ENCODE assay signal across 19 cellular contexts in genomic region chr5:139453683-139454567, GRCh38. TPM values are rescaled to one million over a fixed set of nuclear protein-coding genes. Genes with fewer than 3 reads are reported as not detected.
DNase-seq lines count a peak whose midpoint lies in the region; ATAC-seq, FAIRE-seq and TF ChIP-seq lines count a peak whose summit lies in the region.
"Had no signal": no experiment of that assay in that cellular context is flagged by ENCODE, and none has a peak within 500 bp of the region (broad histone marks: within the 10 kb centered on the region; RNA-seq: fewer than 3 reads in every experiment).

No MANE protein-coding gene starts in this region.

- H3K9ac ChIP-seq in endothelial cell of umbilical vein (replicated peaks; ENCODE audit: extremely low read depth, insufficient read depth, low read length): no peak overlapping the region

- intact Hi-C loops in activated CD8-positive, alpha-beta T cell treated with anti-CD3 and anti-CD28 coated beads for 36 hours (cut with micrococcal nuclease): no loop called here
- intact Hi-C loops in endothelial cell of umbilical vein (cut with micrococcal nuclease) (no loop called here), upper lobe of right lung (cut with DNase I) (no loop called here), prostate gland (cut with DNase I) (no loop called here), esophagus muscularis mucosa (cut with DNase I) (no loop called here)

- no peaks in the 10 kb centered on the region for H4K20me1 ChIP-seq in endothelial cell of umbilical vein (replicated peaks; ENCODE audit: control insufficient read depth, extremely low read depth, insufficient read depth, low read length)

- peaks cover 31% of the 10 kb centered on the region for H3K4me1 Mint-ChIP-seq in activated CD8-positive, alpha-beta T cell treated with anti-CD3 and anti-CD28 coated beads for 36 hours (ENCODE audit: low read depth)

- H3K27ac Mint-ChIP-seq in activated CD8-positive, alpha-beta T cell treated with anti-CD3 and anti-CD28 coated beads for 36 hours: peak overlapping the region; percentile 39

- CTCF ChIA-PET in activated CD8-positive, alpha-beta T cell treated with anti-CD3 and anti-CD28 coated beads for 36 hours (lab: Charles Lee): interaction anchor here (1.7 kb wide), 1 partner anchor 8 kb away, joined by 4 read pairs; no protein-coding TSS in a partner anchor
- CTCF ChIA-PET in endothelial cell of umbilical vein (lab: Charles Lee): no interaction called here

- POLR2A ChIA-PET in activated CD8-positive, alpha-beta T cell treated with anti-CD3 and anti-CD28 coated beads for 36 hours (lab: Charles Lee): no interaction called here
- POLR2A ChIA-PET in endothelial cell of umbilical vein (lab: Charles Lee): no interaction called here

- H3K79me2 ChIP-seq in endothelial cell of umbilical vein (ENCODE audit: control insufficient read depth, insufficient read depth, low read length): peaks cover 35% of the 10 kb centered on the region

- peak; percentile 42 for DNase-seq in activated gamma-delta T cell treated with Interleukin-2 at 50 U/mL for 16 hours
- DNase-seq in activated gamma-delta T cell (lab: John Stamatoyannopoulos, UW): no peak
- DNase-seq in activated CD8-positive, alpha-beta T cell treated with anti-CD3 and anti-CD28 coated beads for 36 hours: peak; percentile 50
- DNase-seq in endothelial cell of umbilical vein (ENCODE audit: low read depth, low spot score): no peak
- DNase-seq in upper lobe of right lung: peak; percentile 27
- no peak for DNase-seq in putamen (ENCODE audit: low spot score)
- no peak for DNase-seq in prostate gland (ENCODE audit: low spot score)
- DNase-seq in esophagus muscularis mucosa (ENCODE audit: extremely low spot score): no peak
- DNase-seq: body of pancreas, GDM1, kidney glomerular epithelial cell, mucosa of descending colon, NCI-H187, NCI-H510A, small intestine had no signal

- H3K27me3 Mint-ChIP-seq in activated CD8-positive, alpha-beta T cell treated with anti-CD3 and anti-CD28 coated beads for 36 hours: no peaks in the 10 kb centered on the region

- 89% methylated on average over 3 of the region's 3 CpGs for WGBS in prostate gland
- WGBS in esophagus muscularis mucosa: 92% methylated on average over 3 of the region's 3 CpGs

- H3K4me3 Mint-ChIP-seq in activated CD8-positive, alpha-beta T cell treated with anti-CD3 and anti-CD28 coated beads for 36 hours: no peak overlapping the region

- H3K27ac ChIP-seq in endothelial cell of umbilical vein (ENCODE audit: insufficient read depth, low read depth, low read length) (no peak overlapping the region), upper lobe of right lung (no peak overlapping the region), prostate gland (no peak overlapping the region), esophagus muscularis mucosa (replicated peaks in 1 of 4) (no peak overlapping the region)
- H3K27ac ChIP-seq: body of pancreas, ovary, suprapubic skin, VCaP had no signal

- no peaks in the 10 kb centered on the region for H3K27me3 ChIP-seq in endothelial cell of umbilical vein (ENCODE audit: control insufficient read depth in 2 of 2, insufficient read depth in 2 of 2, low read length in 2 of 2)
- no peaks in the 10 kb centered on the region for H3K27me3 ChIP-seq in upper lobe of right lung
- H3K27me3 ChIP-seq in prostate gland (replicated peaks; ENCODE audit: insufficient read depth): no peaks in the 10 kb centered on the region
- no peaks in the 10 kb centered on the region for H3K27me3 ChIP-seq in esophagus muscularis mucosa
- H3K27me3 ChIP-seq: body of pancreas, ovary, suprapubic skin had no signal

- FAIRE-seq in endothelial cell of umbilical vein (lab: Jason Lieb, UNC): no peak
- FAIRE-seq: small intestine had no signal

- no peak overlapping the region for H3K4me2 ChIP-seq in endothelial cell of umbilical vein (ENCODE audit: insufficient read depth, low read length)

- no peak overlapping the region for H3K4me3 ChIP-seq in endothelial cell of umbilical vein (replicated peaks in 1 of 3; ENCODE audit: insufficient read depth in 1 of 3, low read depth in 1 of 3, low read length in 3 of 3)
- H3K4me3 ChIP-seq in upper lobe of right lung: no peak overlapping the region
- no peak overlapping the region for H3K4me3 ChIP-seq in prostate gland
- no peak overlapping the region for H3K4me3 ChIP-seq in esophagus muscularis mucosa
- H3K4me3 ChIP-seq: body of pancreas, mucosa of descending colon, ovary, suprapubic skin had no signal

- dilution Hi-C loops in endothelial cell of umbilical vein (cut with MboI; ENCODE audit: extremely low pct_ligation_motif_present, low sequenced_read_pairs): no loop called here

- no peaks in the 10 kb centered on the region for H3K9me1 ChIP-seq in endothelial cell of umbilical vein (replicated peaks; ENCODE audit: control insufficient read depth, extremely low read depth, insufficient read depth, low read length)

- BruUV-seq in endothelial cell of umbilical vein (replicated peaks; lab: Mats Ljungman, UMichigan): no TSS peak

- no peak for TF ChIP-seq CTCF in activated CD8-positive, alpha-beta T cell treated with anti-CD3 and anti-CD28 coated beads for 36 hours (IDR thresholded peaks at IDR 0.05)
- TF ChIP-seq CTCF in endothelial cell of umbilical vein (IDR thresholded peaks at IDR 0.05; ENCODE audit: extremely low read depth in 1 of 2, insufficient read depth in 1 of 2, low read depth in 1 of 2, low read length in 2 of 2) (no peak), upper lobe of right lung (IDR thresholded peaks at IDR 0.05) (no peak), prostate gland (IDR thresholded peaks at IDR 0.05) (no peak), esophagus muscularis mucosa (IDR thresholded peaks at IDR 0.05) (no peak)

- no peaks in the 10 kb centered on the region for H3K36me3 Mint-ChIP-seq in activated CD8-positive, alpha-beta T cell treated with anti-CD3 and anti-CD28 coated beads for 36 hours (ENCODE audit: low read depth)

- no peak overlapping the region for H2AFZ ChIP-seq in endothelial cell of umbilical vein (ENCODE audit: low read depth, low read length)

- TF ChIP-seq POLR2A in endothelial cell of umbilical vein (IDR thresholded peaks at IDR 0.05; ENCODE audit: low read depth, low read length) (no peak), prostate gland (IDR thresholded peaks at IDR 0.05) (no peak), esophagus muscularis mucosa (IDR thresholded peaks at IDR 0.05; ENCODE audit: low read depth) (no peak)

- H3K9me3 ChIP-seq in endothelial cell of umbilical vein (replicated peaks; ENCODE audit: control insufficient read depth, insufficient read depth, low read length): no peaks in the 10 kb centered on the region
- no peaks in the 10 kb centered on the region for H3K9me3 ChIP-seq in upper lobe of right lung
- no peaks in the 10 kb centered on the region for H3K9me3 ChIP-seq in prostate gland
- no peaks in the 10 kb centered on the region for H3K9me3 ChIP-seq in esophagus muscularis mucosa
- H3K9me3 ChIP-seq: body of pancreas, mucosa of descending colon, ovary, suprapubic skin had no signal

- ATAC-seq in activated CD8-positive, alpha-beta T cell treated with anti-CD3 and anti-CD28 coated beads for 36 hours: no peak
- peak; percentile 19 for ATAC-seq in upper lobe of right lung
- ATAC-seq: body of pancreas, mucosa of descending colon, SK-N-SH treated with all-trans-retinoic acid at 6 μM for 48 hours had no signal

- H3K36me3 ChIP-seq in endothelial cell of umbilical vein (ENCODE audit: control insufficient read depth in 2 of 2, extremely low read depth in 1 of 2, insufficient read depth in 2 of 2, low read length in 2 of 2) (peaks cover 45 to 64% of the 10 kb centered on the region in 2 experiments), upper lobe of right lung (no peaks in the 10 kb centered on the region), prostate gland (no peaks in the 10 kb centered on the region), esophagus muscularis mucosa (peaks cover 0 to 65% (median 0%) of the 10 kb centered on the region in 4 donors)
- H3K36me3 ChIP-seq: ovary, suprapubic skin had no signal

- H3K4me1 ChIP-seq in endothelial cell of umbilical vein (ENCODE audit: control insufficient read depth, extremely low read depth, insufficient read depth, low read length) (peaks cover 3% of the 10 kb centered on the region), upper lobe of right lung (peaks cover 4% of the 10 kb centered on the region), prostate gland (replicated peaks) (no peaks in the 10 kb centered on the region), esophagus muscularis mucosa (peaks cover 0 to 2% (median 0%) of the 10 kb centered on the region in 4 donors)
- H3K4me1 ChIP-seq: body of pancreas had no signal

- no peak for TF ChIP-seq EP300 in esophagus muscularis mucosa (IDR thresholded peaks at IDR 0.05)

- no peaks in the 10 kb centered on the region for H3K9me3 Mint-ChIP-seq in activated CD8-positive, alpha-beta T cell treated with anti-CD3 and anti-CD28 coated beads for 36 hours

RNA-seq across cellular contexts. Expression of gene ECSCR, which starts 8.6 kb away (rescaled TPM):
- total RNA-seq in activated CD8-positive, alpha-beta T cell treated with anti-CD3 and anti-CD28 coated beads for 36 hours: under 1 TPM in 1 of 2 experiments, not detected in 1; 0.25 TPM
- 365 and 377 TPM in 2 replicates for total RNA-seq in endothelial cell of umbilical vein
- polyA plus RNA-seq in endothelial cell of umbilical vein: 1,085 and 1,188 TPM in 2 replicates
- 915 and 1,040 TPM in 2 replicates for polyA plus RNA-seq in endothelial cell of umbilical vein (2011; cell fraction: cytosol; rRNA removed)
- 372 and 386 TPM in 2 replicates for polyA plus RNA-seq in endothelial cell of umbilical vein (2011; cell fraction: nucleus; rRNA removed)
- polyA plus RNA-seq in endothelial cell of umbilical vein (2012): 467 and 640 TPM in 2 replicates
- polyA minus RNA-seq in endothelial cell of umbilical vein: 533 and 550 TPM in 2 replicates
- polyA minus RNA-seq in endothelial cell of umbilical vein (2011; cell fraction: cytosol; rRNA and poly(A)+ RNA removed): not detected
- 142 and 146 TPM in 2 replicates for polyA minus RNA-seq in endothelial cell of umbilical vein (2011; cell fraction: nucleus; rRNA and poly(A)+ RNA removed)
- total RNA-seq in upper lobe of right lung: 47.2 TPM
- total RNA-seq in prostate gland: 1 to 10 TPM; 5.3 to 6.7 TPM
- 10 to 100 TPM in 3 of 4 donors, 1 to 10 TPM in 1; 7.9 to 42.9 (median 31.4) TPM for total RNA-seq in esophagus muscularis mucosa

RNA-seq across cellular contexts. Expression of gene DNAJC18, which starts 14.6 kb away (rescaled TPM):
- total RNA-seq in activated CD8-positive, alpha-beta T cell treated with anti-CD3 and anti-CD28 coated beads for 36 hours: 10 to 100 TPM; 24.9 to 27.5 TPM
- 51.1 and 52.6 TPM in 2 replicates for total RNA-seq in endothelial cell of umbilical vein
- polyA plus RNA-seq in endothelial cell of umbilical vein: 23.2 and 26.0 TPM in 2 replicates
- polyA plus RNA-seq in endothelial cell of umbilical vein (2011; cell fraction: cytosol; rRNA removed): 11.9 and 17.8 TPM in 2 replicates
- polyA plus RNA-seq in endothelial cell of umbilical vein (2011; cell fraction: nucleus; rRNA removed): 191 and 204 TPM in 2 replicates
- polyA plus RNA-seq in endothelial cell of umbilical vein (2012): 33.0 and 35.2 TPM in 2 replicates
- 24.1 and 26.7 TPM in 2 replicates for polyA minus RNA-seq in endothelial cell of umbilical vein
- 3.0 TPM for polyA minus RNA-seq in endothelial cell of umbilical vein (2011; cell fraction: cytosol; rRNA and poly(A)+ RNA removed)
- polyA minus RNA-seq in endothelial cell of umbilical vein (2011; cell fraction: nucleus; rRNA and poly(A)+ RNA removed): 39.1 and 53.2 TPM in 2 replicates
- total RNA-seq in upper lobe of right lung: 11.9 TPM
- 10 to 100 TPM in 1 of 2 donors, 1 to 10 TPM in 1; 7.3 to 11.5 TPM for total RNA-seq in prostate gland
- total RNA-seq in esophagus muscularis mucosa: 10 to 100 TPM in 3 of 4 donors, 1 to 10 TPM in 1; 8.3 to 15.4 (median 13.4) TPM

RNA-seq across cellular contexts. Expression of gene SMIM33, which starts 16.9 kb away (rescaled TPM):
- total RNA-seq in activated CD8-positive, alpha-beta T cell treated with anti-CD3 and anti-CD28 coated beads for 36 hours: under 1 TPM in 1 of 2 experiments, not detected in 1; 0.16 TPM
- total RNA-seq in endothelial cell of umbilical vein: not detected in 2 replicates
- not detected in 2 replicates for polyA plus RNA-seq in endothelial cell of umbilical vein
- polyA plus RNA-seq in endothelial cell of umbilical vein (2011; cell fraction: cytosol; rRNA removed): not detected in 2 replicates
- not detected in 2 replicates for polyA plus RNA-seq in endothelial cell of umbilical vein (2011; cell fraction: nucleus; rRNA removed)
- not detected in 2 replicates for polyA plus RNA-seq in endothelial cell of umbilical vein (2012)
- not detected in 2 replicates for polyA minus RNA-seq in endothelial cell of umbilical vein
- not detected for polyA minus RNA-seq in endothelial cell of umbilical vein (2011; cell fraction: cytosol; rRNA and poly(A)+ RNA removed)
- not detected in 2 replicates for polyA minus RNA-seq in endothelial cell of umbilical vein (2011; cell fraction: nucleus; rRNA and poly(A)+ RNA removed)
- total RNA-seq in upper lobe of right lung: not detected
- not detected for total RNA-seq in prostate gland
- not detected for total RNA-seq in esophagus muscularis mucosa
- total RNA-seq: body of pancreas, ovary, suprapubic skin had no signal
- polyA plus RNA-seq: ovary had no signal

RNA-seq across cellular contexts. Expression of gene STING1, which starts 28.6 kb away (rescaled TPM):
- 10 to 100 TPM; 43.7 to 46.3 TPM for total RNA-seq in activated CD8-positive, alpha-beta T cell treated with anti-CD3 and anti-CD28 coated beads for 36 hours
- total RNA-seq in endothelial cell of umbilical vein: 108 and 127 TPM in 2 replicates
- polyA plus RNA-seq in endothelial cell of umbilical vein: 143 and 185 TPM in 2 replicates
- 70.0 and 88.1 TPM in 2 replicates for polyA plus RNA-seq in endothelial cell of umbilical vein (2011; cell fraction: cytosol; rRNA removed)
- 174 and 214 TPM in 2 replicates for polyA plus RNA-seq in endothelial cell of umbilical vein (2011; cell fraction: nucleus; rRNA removed)
- 57.7 and 58.8 TPM in 2 replicates for polyA plus RNA-seq in endothelial cell of umbilical vein (2012)
- 102 and 117 TPM in 2 replicates for polyA minus RNA-seq in endothelial cell of umbilical vein
- polyA minus RNA-seq in endothelial cell of umbilical vein (2011; cell fraction: cytosol; rRNA and poly(A)+ RNA removed): 20.3 TPM
- 37.9 and 67.7 TPM in 2 replicates for polyA minus RNA-seq in endothelial cell of umbilical vein (2011; cell fraction: nucleus; rRNA and poly(A)+ RNA removed)
- total RNA-seq in upper lobe of right lung: 102 TPM
- total RNA-seq in prostate gland: 10 to 100 TPM; 33.8 to 59.1 TPM
- total RNA-seq in esophagus muscularis mucosa: 10 to 100 TPM; 22.0 to 82.8 (median 52.4) TPM

RNA-seq across cellular contexts. Expression of gene SPATA24, which starts 50.0 kb away (rescaled TPM):
- total RNA-seq in activated CD8-positive, alpha-beta T cell treated with anti-CD3 and anti-CD28 coated beads for 36 hours: 1 to 10 TPM; 4.3 to 4.4 TPM
- total RNA-seq in endothelial cell of umbilical vein: 7.8 and 7.9 TPM in 2 replicates
- 2.1 and 3.2 TPM in 2 replicates for polyA plus RNA-seq in endothelial cell of umbilical vein
- 5.9 and 6.4 TPM in 2 replicates for polyA plus RNA-seq in endothelial cell of umbilical vein (2011; cell fraction: cytosol; rRNA removed)
- 3.5 and 5.7 TPM in 2 replicates for polyA plus RNA-seq in endothelial cell of umbilical vein (2011; cell fraction: nucleus; rRNA removed)
- polyA plus RNA-seq in endothelial cell of umbilical vein (2012): 4.9 and 6.6 TPM in 2 replicates
- 3.5 and 3.7 TPM in 2 replicates for polyA minus RNA-seq in endothelial cell of umbilical vein
- polyA minus RNA-seq in endothelial cell of umbilical vein (2011; cell fraction: cytosol; rRNA and poly(A)+ RNA removed): 3.4 TPM
- 2.2 and 3.5 TPM in 2 replicates for polyA minus RNA-seq in endothelial cell of umbilical vein (2011; cell fraction: nucleus; rRNA and poly(A)+ RNA removed)
- 4.5 TPM for total RNA-seq in upper lobe of right lung
- total RNA-seq in prostate gland: 10 to 100 TPM in 1 of 2 donors, 1 to 10 TPM in 1; 4.4 to 27.3 TPM
- total RNA-seq in esophagus muscularis mucosa: 1 to 10 TPM; 2.9 to 6.5 (median 4.8) TPM

Comparison
In these comparisons a context has a peak if more than half of its experiments do, and no peak if none do; other contexts are left out.
1. DNase-seq: peak in activated gamma-delta T cell treated with Interleukin-2 at 50 U/mL for 16 hours (single experiment), activated CD8-positive, alpha-beta T cell treated with anti-CD3 and anti-CD28 coated beads for 36 hours (single experiment) and upper lobe of right lung (single experiment); none in activated gamma-delta T cell (single experiment), endothelial cell of umbilical vein (single experiment), putamen (single experiment), prostate gland (single experiment) and esophagus muscularis mucosa (single experiment).
2. RNA of gene ECSCR, which starts 8.6 kb away (total RNA-seq): 365 to 377 TPM in endothelial cell of umbilical vein, 47.2 TPM in upper lobe of right lung (single experiment), 7.9 to 42.9 TPM in esophagus muscularis mucosa and 5.3 to 6.7 TPM in prostate gland; 0.25 TPM in activated CD8-positive, alpha-beta T cell treated with anti-CD3 and anti-CD28 coated beads for 36 hours; every median in the first group is over 4 times any median in the second.